Comparison of ENCODE assay signal across 8 cellular contexts in the genomic region with DNA sequence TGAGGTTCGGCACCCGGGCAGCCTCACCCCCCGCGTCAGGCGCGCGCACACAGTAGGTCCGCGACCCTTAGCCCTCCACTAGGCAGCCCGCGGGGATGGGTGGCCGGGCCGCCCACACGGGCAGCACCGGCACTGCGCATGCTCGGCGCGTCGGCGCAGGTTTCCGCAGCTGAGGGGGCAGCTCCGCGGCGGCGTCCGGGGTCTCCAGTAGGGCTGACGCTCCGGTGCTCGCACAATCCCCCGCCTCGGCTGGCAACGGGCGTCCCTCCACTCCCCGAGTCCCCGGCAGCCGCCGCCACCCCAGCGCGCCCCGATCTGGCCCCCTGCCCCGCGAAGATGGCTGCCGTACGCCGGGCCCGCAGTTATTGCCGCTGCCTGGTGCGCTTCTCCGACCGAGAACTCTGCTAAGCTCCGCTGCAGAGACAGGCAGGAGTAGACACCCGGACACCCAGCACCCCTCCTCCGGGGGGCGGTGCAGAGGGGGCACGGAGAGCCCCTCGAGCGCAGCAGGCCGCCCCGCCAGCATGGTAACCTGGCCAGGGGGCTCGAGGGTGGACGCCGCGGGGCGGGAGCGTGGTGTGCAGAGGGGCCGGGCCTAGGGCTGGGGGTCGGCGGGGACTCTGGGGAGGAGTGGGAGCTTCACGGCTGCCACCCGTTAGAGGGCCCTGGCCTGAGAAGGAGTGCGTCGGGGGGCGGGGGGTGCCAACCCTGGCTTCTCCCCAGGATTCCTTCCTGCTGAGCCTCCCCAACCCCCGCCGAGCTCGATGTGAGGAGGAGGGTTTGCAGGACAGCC. TPM values are rescaled to one million over a fixed set of nuclear protein-coding genes. Genes with fewer than 3 reads are reported as not detected.
DNase-seq lines count a peak whose midpoint lies in the region; ATAC-seq and TF ChIP-seq lines count a peak whose summit lies in the region.

A gene (plus strand): TSS at position 139 of the 793 bp plus-strand sequence. CDS start 386 bp downstream, at position 525.

- 0 out of 2 replicates have a peak, but pooled peaks cover 3% of the 10 kb centered on the region for H3K36me3 ChIP-seq in PC-3 (ENCODE audit: low read depth, low read length)
- H3K36me3 ChIP-seq in neuronal stem cell (replicated peaks in 1 of 2; ENCODE audit: control insufficient read depth in 2 of 2, insufficient read depth in 2 of 2, low read length in 2 of 2): peaks cover 0 to 10% of the 10 kb centered on the region in 2 donors

- peak; percentile 48 to 76 (median 67) for DNase-seq in CD4-positive, alpha-beta T cell
- DNase-seq in GM19240 (ENCODE audit: insufficient read length, low spot score) (peak; percentile 35), PC-3 (peak; percentile 54), foreskin keratinocyte (no peak), neuronal stem cell (ENCODE audit: low spot score) (peak; percentile 79), substantia nigra (lab: John Stamatoyannopoulos, UW) (peak in 47 of 49 donors; percentile 16 to 97 (median 74))

- peak within 1 kb of the TSS; percentile 85 for H3K23ac ChIP-seq in neuronal stem cell (ENCODE audit: low read depth, low read length, poor library complexity)

- CTCF ChIA-PET in CD4-positive, alpha-beta T cell (lab: Charles Lee): interaction anchor here (1.1 to 4.0 kb wide), 4 partner anchors 14 to 71 kb away, joined by 3 to 24 read pairs (median 6); a partner anchor contains a TSS
- CTCF ChIA-PET in PC-3 (lab: Charles Lee): no interaction called here

- no peaks in the 10 kb centered on the region for H3K27me3 Mint-ChIP-seq in CD4-positive, alpha-beta T cell
- H3K27me3 Mint-ChIP-seq in activated T-helper 17 cell treated with anti-CD3 and anti-CD28 coated beads, Interleukin-2, amount 50 U/mL, for 72 hours: no peaks in the 10 kb centered on the region

- H3K4me3 ChIP-seq in PC-3 (ENCODE audit: low read length) (peak within 1 kb of the TSS; percentile 84), neuronal stem cell (ENCODE audit: low read length in 2 of 2) (peak within 1 kb of the TSS; percentile 80 to 95)

- peaks cover 52% of the 10 kb centered on the region for H3K79me2 ChIP-seq in PC-3 (ENCODE audit: low read length)

- H2BK12ac ChIP-seq in neuronal stem cell (ENCODE audit: low read length): peak within 1 kb of the TSS; percentile 11

- no peaks in the 10 kb centered on the region for H3F3A ChIP-seq in PC-3 (ENCODE audit: low read length, unreplicated experiment)

- POLR2A ChIA-PET in CD4-positive, alpha-beta T cell (lab: Charles Lee): interaction anchor here (0.8 to 1.7 kb wide), 8 partner anchors 8 to 586 kb away, joined by 3 to 8 read pairs (median 3); a partner anchor contains a TSS
- POLR2A ChIA-PET in PC-3 (lab: Charles Lee; ENCODE audit: unreplicated experiment): no interaction called here

- peaks cover 63% of the 10 kb centered on the region for H3K4me1 Mint-ChIP-seq in CD4-positive, alpha-beta T cell (ENCODE audit: low read depth)
- peaks cover 12% of the 10 kb centered on the region for H3K4me1 Mint-ChIP-seq in activated T-helper 17 cell treated with anti-CD3 and anti-CD28 coated beads, Interleukin-2, amount 50 U/mL, for 72 hours

- H3K18ac ChIP-seq in neuronal stem cell (ENCODE audit: low read length): peak within 1 kb of the TSS; percentile 96

- H4K8ac ChIP-seq in neuronal stem cell (ENCODE audit: low read depth, low read length): no peak within 1 kb of the TSS

- H3K4me1 ChIP-seq in PC-3 (ENCODE audit: insufficient read depth, low read length): peaks cover 27% of the 10 kb centered on the region
- H3K4me1 ChIP-seq in foreskin keratinocyte: peaks cover 2% of the 10 kb centered on the region
- peaks cover 4 to 13% of the 10 kb centered on the region in 2 donors for H3K4me1 ChIP-seq in neuronal stem cell (ENCODE audit: control insufficient read depth in 2 of 2, insufficient read depth in 1 of 2, low read depth in 1 of 2, low read length in 2 of 2)

- peaks cover 14% of the 10 kb centered on the region for H3K36me3 Mint-ChIP-seq in CD4-positive, alpha-beta T cell (ENCODE audit: low read depth)
- peaks cover 9% of the 10 kb centered on the region for H3K36me3 Mint-ChIP-seq in activated T-helper 17 cell treated with anti-CD3 and anti-CD28 coated beads, Interleukin-2, amount 50 U/mL, for 72 hours (ENCODE audit: low read depth)

- ATAC-seq in CD4-positive, alpha-beta T cell (ENCODE audit: poor library complexity): peak; percentile 49
- ATAC-seq in HG03439 (IDR thresholded peaks at IDR 0.05; ENCODE audit: unreplicated experiment) (peak; percentile 52), PC-3 (peak; percentile 44), foreskin keratinocyte (peak; percentile 52)
- peak; percentile 59 for ATAC-seq in activated T-helper 17 cell treated with anti-CD3 and anti-CD28 coated beads, Interleukin-2, amount 50 U/mL, for 72 hours (replicated peaks)

- H3K4me2 ChIP-seq in PC-3 (ENCODE audit: low read length): peak within 1 kb of the TSS; percentile 83
- peak within 1 kb of the TSS; percentile 89 for H3K4me2 ChIP-seq in neuronal stem cell (ENCODE audit: insufficient read depth, low read length, poor library complexity, severe bottlenecking)

- no peak within 1 kb of the TSS for H3K14ac ChIP-seq in neuronal stem cell (ENCODE audit: low read length)

- no peak for TF ChIP-seq CTCF in CD4-positive, alpha-beta T cell (IDR thresholded peaks at IDR 0.05)
- TF ChIP-seq CTCF in PC-3 (conservative IDR thresholded peaks at IDR 0.05; ENCODE audit: low read depth, low read length) (no peak), foreskin keratinocyte (conservative IDR thresholded peaks at IDR 0.05) (no peak)

- H3K27ac Mint-ChIP-seq in CD4-positive, alpha-beta T cell: peak within 1 kb of the TSS; percentile 92
- H3K27ac Mint-ChIP-seq in activated T-helper 17 cell treated with anti-CD3 and anti-CD28 coated beads, Interleukin-2, amount 50 U/mL, for 72 hours: peak within 1 kb of the TSS; percentile 80

- peak within 1 kb of the TSS; percentile 75 for H2BK15ac ChIP-seq in neuronal stem cell (ENCODE audit: low read length)

- H4K20me1 ChIP-seq in PC-3 (ENCODE audit: low read length): peaks cover 11% of the 10 kb centered on the region

- H3K9ac ChIP-seq in PC-3 (ENCODE audit: low read length) (peak within 1 kb of the TSS; percentile 87), neuronal stem cell (ENCODE audit: low read depth, low read length, poor library complexity) (peak within 1 kb of the TSS; percentile 92)

- H3K9me2 ChIP-seq in PC-3 (replicated peaks; ENCODE audit: low read length): no peaks in the 10 kb centered on the region

- H3K4me3 Mint-ChIP-seq in CD4-positive, alpha-beta T cell: peak within 1 kb of the TSS; percentile 97
- H3K4me3 Mint-ChIP-seq in activated T-helper 17 cell treated with anti-CD3 and anti-CD28 coated beads, Interleukin-2, amount 50 U/mL, for 72 hours: peak within 1 kb of the TSS; percentile 84

- H3K27me3 ChIP-seq in CD4-positive, alpha-beta T cell (ENCODE audit: control insufficient read depth, insufficient read depth, low read length): no peaks in the 10 kb centered on the region
- H3K27me3 ChIP-seq in PC-3 (ENCODE audit: low read length) (no peaks in the 10 kb centered on the region), foreskin keratinocyte (no peaks in the 10 kb centered on the region), neuronal stem cell (ENCODE audit: control insufficient read depth in 3 of 3, insufficient read depth in 3 of 3, low read depth in 1 of 3, low read length in 3 of 3) (peaks cover 0 to 9% (median 2%) of the 10 kb centered on the region in 3 experiments)

- peak within 1 kb of the TSS; percentile 68 for H3K27ac ChIP-seq in CD4-positive, alpha-beta T cell (ENCODE audit: low read depth, low read length)
- peak within 1 kb of the TSS; percentile 10; the same call in 1 of the 2 replicates for H3K27ac ChIP-seq in PC-3 (ENCODE audit: low read length)
- peak within 1 kb of the TSS; percentile 60 for H3K27ac ChIP-seq in foreskin keratinocyte
- peak within 1 kb of the TSS; percentile 69 for H3K27ac ChIP-seq in neuronal stem cell (replicated peaks; ENCODE audit: low read length)
- peak within 1 kb of the TSS; percentile 91 for H3K27ac ChIP-seq in substantia nigra (ENCODE audit: low read depth, low read length, poor library complexity, severe bottlenecking)

- H2AK5ac ChIP-seq in neuronal stem cell (ENCODE audit: low read depth, low read length): no peak within 1 kb of the TSS

- no TSS peak for BruUV-seq in PC-3 (replicated peaks; lab: Mats Ljungman, UMichigan)

- no peak within 1 kb of the TSS for H2BK120ac ChIP-seq in neuronal stem cell (ENCODE audit: low read depth, low read length)

- H3K4ac ChIP-seq in neuronal stem cell (ENCODE audit: low read length): no peak within 1 kb of the TSS

- H4K91ac ChIP-seq in neuronal stem cell (ENCODE audit: low read depth, low read length, poor library complexity): no peak within 1 kb of the TSS

- H3K9me3 ChIP-seq in CD4-positive, alpha-beta T cell (ENCODE audit: control insufficient read depth, low read length): no peaks in the 10 kb centered on the region
- H3K9me3 ChIP-seq in PC-3 (ENCODE audit: low read length) (no peaks in the 10 kb centered on the region), neuronal stem cell (replicated peaks in 1 of 2; ENCODE audit: control insufficient read depth in 2 of 2, insufficient read depth in 1 of 2, low read depth in 1 of 2, low read length in 2 of 2) (no peaks in the 10 kb centered on the region)

- no peaks in the 10 kb centered on the region for H3K9me3 Mint-ChIP-seq in CD4-positive, alpha-beta T cell
- no peaks in the 10 kb centered on the region for H3K9me3 Mint-ChIP-seq in activated T-helper 17 cell treated with anti-CD3 and anti-CD28 coated beads, Interleukin-2, amount 50 U/mL, for 72 hours

- H3K79me1 ChIP-seq in neuronal stem cell (ENCODE audit: low read depth, low read length): no peaks in the 10 kb centered on the region

- H2BK5ac ChIP-seq in neuronal stem cell (ENCODE audit: low read length): peak within 1 kb of the TSS; percentile 59

- H2AFZ ChIP-seq in PC-3 (ENCODE audit: low read length): peak within 1 kb of the TSS; percentile 100
- H2AFZ ChIP-seq in neuronal stem cell (ENCODE audit: low read length): peak within 1 kb of the TSS; percentile 99

- WGBS in neuronal stem cell (ENCODE audit: extremely low coverage in 2 of 2, insufficient read length in 2 of 2, insufficient replicate concordance in 1 of 2), 2 donors: no CpG with 5 or more reads among the region's 77 CpGs

- intact Hi-C loops in CD4-positive, alpha-beta T cell (cut with DNase I, micrococcal nuclease): loop anchor here in 1 of 2 experiments (2.0 to 5.0 kb wide), 3 partner anchors 393 to 781 kb away; a partner anchor contains a TSS
- intact Hi-C loops in PC-3 (cut with micrococcal nuclease): no loop called here

RNA-seq across cellular contexts. Expression of the gene that starts here (rescaled TPM):
- total RNA-seq in CD4-positive, alpha-beta T cell: 10 to 100 TPM; 67.3 to 77.0 TPM
- total RNA-seq in PC-3 (2014; rRNA removed) (30.3 and 54.6 TPM in 2 replicates), foreskin keratinocyte (43.2 and 45.5 TPM in 2 replicates)
- total RNA-seq in activated T-helper 17 cell treated with anti-CD3 and anti-CD28 coated beads, Interleukin-2, amount 50 U/mL, for 72 hours: 10 to 100 TPM; 53.2 to 58.2 TPM
- polyA plus RNA-seq in foreskin keratinocyte: 25.6 and 29.7 TPM in 2 replicates
- 29.1 TPM for polyA plus RNA-seq in neuronal stem cell (2013, experiment 1 of 2)
- 29.4 TPM for polyA plus RNA-seq in neuronal stem cell (2013, experiment 2 of 2)

Comparison
In these comparisons a context has a peak if more than half of its experiments do, and no peak if none do; other contexts are left out.
1. DNase-seq: peak in CD4-positive, alpha-beta T cell (10 of 10), GM19240 (single experiment), PC-3 (single experiment), neuronal stem cell (single experiment) and substantia nigra (47 of 49); none in foreskin keratinocyte (0 of 2).
2. H3K27ac ChIP-seq: peak in every context shown above with its lines; median percentile 91 in substantia nigra; 69 in neuronal stem cell; 68 in CD4-positive, alpha-beta T cell; 60 in foreskin keratinocyte; 10 in PC-3.
3. Peak in every context shown above with its lines, with median percentiles within 50 percentile points of each other: ATAC-seq.